In the genomic region with DNA sequence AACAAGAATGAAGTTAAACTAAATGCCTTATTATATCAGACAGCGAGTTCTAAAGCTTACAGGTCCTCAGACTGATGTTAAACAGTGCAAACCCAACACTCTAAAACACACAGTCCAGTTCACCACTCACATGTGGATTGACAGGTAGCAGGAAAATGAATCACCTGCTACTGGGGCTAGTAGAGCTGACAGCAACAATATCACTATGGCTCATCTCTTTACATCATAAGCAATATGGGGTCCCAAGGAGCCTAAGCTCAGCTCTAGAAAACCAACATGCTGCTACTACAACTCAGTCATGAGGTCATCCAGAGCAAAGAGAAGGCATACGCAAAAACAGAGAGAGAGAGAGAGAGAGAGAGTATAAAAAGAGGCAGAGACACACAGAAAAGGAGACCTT, we compare ENCODE assay signal across 25 cellular contexts.
DNase-seq lines count a peak whose midpoint lies in the region; ATAC-seq, FAIRE-seq and TF ChIP-seq lines count a peak whose summit lies in the region.
"Had no signal": no experiment of that assay in that cellular context is flagged by ENCODE, and none has a peak within 500 bp of the region (broad histone marks: within the 10 kb centered on the region; RNA-seq: fewer than 3 reads in every experiment).

No MANE protein-coding gene starts in this region.

- peak overlapping the region; percentile 24 for H3K27ac Mint-ChIP-seq in activated T-cell treated with anti-CD3 and anti-CD28 coated beads, Interleukin-2, amount 50 U/mL, for 24 hours
- H3K27ac Mint-ChIP-seq in stimulated activated effector memory CD8-positive, alpha-beta T cell treated with anti-CD3 and anti-CD28 coated beads, Interleukin-12 subunit alpha, Interleukin-12 subunit beta, amount 100 ng/mL, for 72 hours = no peak overlapping the region
- H3K27ac Mint-ChIP-seq in T-cell = no peak overlapping the region
- H3K27ac Mint-ChIP-seq in natural killer cell treated with Interleukin-12 subunit alpha and Interleukin-12 subunit beta and Interleukin-15 and Interleukin-18, amount 100 ng/mL, for 72 hours = no peak overlapping the region
- H3K27ac Mint-ChIP-seq: CD14-positive monocyte; CD4-positive, alpha-beta T cell had no signal

- ATAC-seq in foreskin keratinocyte (peak; percentile 31), T-cell (replicated peaks in 1 of 4) (no peak)
- peak; percentile 68 for ATAC-seq in stimulated activated effector memory CD8-positive, alpha-beta T cell treated with anti-CD3 and anti-CD28 coated beads, Interleukin-12 subunit alpha, Interleukin-12 subunit beta, amount 100 ng/mL, for 72 hours
- ATAC-seq in natural killer cell treated with Interleukin-12 subunit alpha and Interleukin-12 subunit beta and Interleukin-15 and Interleukin-18, amount 100 ng/mL, for 72 hours = no peak
- ATAC-seq: A549 had no signal

- H3K27me3 ChIP-seq in foreskin keratinocyte = no peaks in the 10 kb centered on the region
- H3K27me3 ChIP-seq: BE2C; BLaER1 treated with 17β-estradiol and CSF1 and Interleukin-3, amounts not matched to agents 10 nM and 100 nM had no signal

- no peaks in the 10 kb centered on the region for H3K4me1 Mint-ChIP-seq in activated T-cell treated with anti-CD3 and anti-CD28 coated beads, Interleukin-2, amount 50 U/mL, for 24 hours (ENCODE audit: low read depth)
- no peaks in the 10 kb centered on the region for H3K4me1 Mint-ChIP-seq in stimulated activated effector memory CD8-positive, alpha-beta T cell treated with anti-CD3 and anti-CD28 coated beads, Interleukin-12 subunit alpha, Interleukin-12 subunit beta, amount 100 ng/mL, for 72 hours
- no peaks in the 10 kb centered on the region for H3K4me1 Mint-ChIP-seq in T-cell
- peaks cover 0 to 4% of the 10 kb centered on the region in 2 donors for H3K4me1 Mint-ChIP-seq in natural killer cell treated with Interleukin-12 subunit alpha and Interleukin-12 subunit beta and Interleukin-15 and Interleukin-18, amount 100 ng/mL, for 72 hours (ENCODE audit: low read depth in 2 of 2)
- H3K4me1 Mint-ChIP-seq: CD14-positive monocyte had no signal

- no peak for DNase-seq in activated T-cell treated with anti-CD3 and anti-CD28 coated beads, Interleukin-2, amount 50 U/mL, for 24 hours
- DNase-seq in activated T-cell treated with anti-CD3 and anti-CD28 coated beads for 4 hours = no peak
- no peak for DNase-seq in GM12891 (ENCODE audit: insufficient read length, low spot score)
- DNase-seq in foreskin keratinocyte = no peak
- DNase-seq in stimulated activated effector memory CD8-positive, alpha-beta T cell treated with anti-CD3 and anti-CD28 coated beads, Interleukin-12 subunit alpha, Interleukin-12 subunit beta, amount 100 ng/mL, for 72 hours (ENCODE audit: low spot score in 2 of 2) = no peak
- DNase-seq in T-cell = no peak
- no peak for DNase-seq in natural killer cell treated with Interleukin-12 subunit alpha and Interleukin-12 subunit beta and Interleukin-15 and Interleukin-18, amount 100 ng/mL, for 72 hours (ENCODE audit: low spot score)
- DNase-seq in NCI-H748 (lab: John Stamatoyannopoulos, UW; ENCODE audit: unreplicated experiment) = no peak
- DNase-seq: 8988T; ACHN; AML-193; BE2C; Calu3; CD4-positive, alpha-beta T cell; COR-L47; DMS53; DMS79 treated with DMSO at 0.1 percent for 48 hours; GF-D8; GOT3 had no signal

- CTCF ChIA-PET in T-cell (lab: Charles Lee) = no interaction called here

- H3K4me1 ChIP-seq in foreskin keratinocyte = no peaks in the 10 kb centered on the region
- H3K4me1 ChIP-seq: A549; BE2C; BLaER1 treated with 17β-estradiol and CSF1 and Interleukin-3, amounts not matched to agents 10 nM and 100 nM; HAP-1 had no signal

- FAIRE-seq in GM12891 (lab: Jason Lieb, UNC) = peak; percentile 82
- FAIRE-seq: A549, GM12892, H54 had no signal

- POLR2A ChIA-PET in T-cell (lab: Charles Lee) = no interaction called here

- H3K27me3 Mint-ChIP-seq in activated T-cell treated with anti-CD3 and anti-CD28 coated beads, Interleukin-2, amount 50 U/mL, for 24 hours = no peaks in the 10 kb centered on the region
- H3K27me3 Mint-ChIP-seq in T-cell = no peaks in the 10 kb centered on the region
- H3K27me3 Mint-ChIP-seq in natural killer cell treated with Interleukin-12 subunit alpha and Interleukin-12 subunit beta and Interleukin-15 and Interleukin-18, amount 100 ng/mL, for 72 hours = no peaks in the 10 kb centered on the region
- H3K27me3 Mint-ChIP-seq: CD4-positive, alpha-beta T cell had no signal

- no peak for TF ChIP-seq POLR2A in GM12891 (IDR thresholded peaks at IDR 0.05; ENCODE audit: low read depth, low read length)

- H3K36me3 Mint-ChIP-seq in activated T-cell treated with anti-CD3 and anti-CD28 coated beads, Interleukin-2, amount 50 U/mL, for 24 hours (ENCODE audit: low read depth) = peaks cover 87% of the 10 kb centered on the region
- peaks cover 42% of the 10 kb centered on the region for H3K36me3 Mint-ChIP-seq in stimulated activated effector memory CD8-positive, alpha-beta T cell treated with anti-CD3 and anti-CD28 coated beads, Interleukin-12 subunit alpha, Interleukin-12 subunit beta, amount 100 ng/mL, for 72 hours
- H3K36me3 Mint-ChIP-seq in T-cell = peaks cover 70% of the 10 kb centered on the region
- H3K36me3 Mint-ChIP-seq in natural killer cell treated with Interleukin-12 subunit alpha and Interleukin-12 subunit beta and Interleukin-15 and Interleukin-18, amount 100 ng/mL, for 72 hours = peaks cover 13% of the 10 kb centered on the region

- no peak overlapping the region for H3K27ac ChIP-seq in foreskin keratinocyte
- H3K27ac ChIP-seq: A549; BLaER1 treated with 17β-estradiol and CSF1 and Interleukin-3, amounts not matched to agents 10 nM and 100 nM had no signal

- no peak for TF ChIP-seq CTCF in foreskin keratinocyte (conservative IDR thresholded peaks at IDR 0.05)

- no peaks in the 10 kb centered on the region for H3K9me3 Mint-ChIP-seq in activated T-cell treated with anti-CD3 and anti-CD28 coated beads, Interleukin-2, amount 50 U/mL, for 24 hours
- H3K9me3 Mint-ChIP-seq in stimulated activated effector memory CD8-positive, alpha-beta T cell treated with anti-CD3 and anti-CD28 coated beads, Interleukin-12 subunit alpha, Interleukin-12 subunit beta, amount 100 ng/mL, for 72 hours = no peaks in the 10 kb centered on the region
- H3K9me3 Mint-ChIP-seq in T-cell = no peaks in the 10 kb centered on the region
- H3K9me3 Mint-ChIP-seq in natural killer cell treated with Interleukin-12 subunit alpha and Interleukin-12 subunit beta and Interleukin-15 and Interleukin-18, amount 100 ng/mL, for 72 hours = no peaks in the 10 kb centered on the region
- H3K9me3 Mint-ChIP-seq: CD14-positive monocyte; CD4-positive, alpha-beta T cell had no signal

- no peak overlapping the region for H3K4me3 Mint-ChIP-seq in activated T-cell treated with anti-CD3 and anti-CD28 coated beads, Interleukin-2, amount 50 U/mL, for 24 hours
- no peak overlapping the region for H3K4me3 Mint-ChIP-seq in stimulated activated effector memory CD8-positive, alpha-beta T cell treated with anti-CD3 and anti-CD28 coated beads, Interleukin-12 subunit alpha, Interleukin-12 subunit beta, amount 100 ng/mL, for 72 hours
- H3K4me3 Mint-ChIP-seq in T-cell = no peak overlapping the region
- no peak overlapping the region for H3K4me3 Mint-ChIP-seq in natural killer cell treated with Interleukin-12 subunit alpha and Interleukin-12 subunit beta and Interleukin-15 and Interleukin-18, amount 100 ng/mL, for 72 hours
- H3K4me3 Mint-ChIP-seq: CD14-positive monocyte; CD4-positive, alpha-beta T cell had no signal

TF ChIP-seq in GM12891, 5 proteins besides CTCF, POLR2A, EP300 and RAD21:
- TF ChIP-seq SPI1 (IDR thresholded peaks at IDR 0.05; ENCODE audit: low read depth, low read length) = no peak
- TF ChIP-seq POU2F2 (IDR thresholded peaks at IDR 0.05; ENCODE audit: low read depth, low read length) = no peak

Comparison
In these comparisons a context has a peak if more than half of its experiments do, and no peak if none do; other contexts are left out.
1. ATAC-seq: peak in foreskin keratinocyte (single experiment) and stimulated activated effector memory CD8-positive, alpha-beta T cell treated with anti-CD3 and anti-CD28 coated beads, Interleukin-12 subunit alpha, Interleukin-12 subunit beta, amount 100 ng/mL, for 72 hours (single experiment); none in T-cell (0 of 4) and natural killer cell treated with Interleukin-12 subunit alpha and Interleukin-12 subunit beta and Interleukin-15 and Interleukin-18, amount 100 ng/mL, for 72 hours (0 of 2).